17 cellular contexts compared by ENCODE assay signal in genomic region chr1:219917851-219918466, GRCh38. TPM values are rescaled to one million over a fixed set of nuclear protein-coding genes. Genes with fewer than 3 reads are reported as not detected.
A peak's percentile ranks its signal among the peaks of the same experiment; 100 is the strongest.
DNase-seq lines count a peak whose midpoint lies in the region; ATAC-seq, FAIRE-seq and TF ChIP-seq lines count a peak whose summit lies in the region.
"Had no signal": no experiment of that assay in that cellular context is flagged by ENCODE, and none has a peak within 500 bp of the region (broad histone marks: within the 10 kb centered on the region; RNA-seq: fewer than 3 reads in every experiment).

No MANE protein-coding gene starts in this region.

- TF ChIP-seq CTCF in astrocyte (IDR thresholded peaks at IDR 0.05; ENCODE audit: insufficient read depth, low read depth, low read length), result no peak
- TF ChIP-seq CTCF in tibial nerve (IDR thresholded peaks at IDR 0.05), result no peak

- peaks cover 2% of the 10 kb centered on the region for H3K36me3 Mint-ChIP-seq in astrocyte (ENCODE audit: low read depth, unreplicated experiment)

- no peak overlapping the region for H3K4me3 Mint-ChIP-seq in astrocyte (ENCODE audit: unreplicated experiment)
- H3K4me3 Mint-ChIP-seq: activated naive CD4-positive, alpha-beta T cell treated with anti-CD3 and anti-CD28 coated beads for 36 hours; effector memory CD8-positive, alpha-beta T cell; stimulated activated naive CD8-positive, alpha-beta T cell treated with anti-CD3 and anti-CD28 coated beads, Interleukin-15, Interleukin-2, amounts not matched to agents 100 ng/mL and 50 ng/mL, for 24 hours had no signal

- H3K27me3 Mint-ChIP-seq in astrocyte (ENCODE audit: low read depth, unreplicated experiment), result peaks cover 9% of the 10 kb centered on the region

- H3K36me3 ChIP-seq in astrocyte (ENCODE audit: insufficient read depth, low read length) (no peaks in the 10 kb centered on the region), tibial nerve (no peaks in the 10 kb centered on the region)

- H3K9ac ChIP-seq in astrocyte (ENCODE audit: low read length), result no peak overlapping the region

- no peaks in the 10 kb centered on the region for H3K79me2 ChIP-seq in astrocyte (ENCODE audit: insufficient read depth, low read length)

- peaks cover 4% of the 10 kb centered on the region for H3K4me1 Mint-ChIP-seq in astrocyte (ENCODE audit: low read depth, unreplicated experiment)

- DNase-seq in DMS53 treated with DMSO at 0.1 percent for 48 hours (lab: John Stamatoyannopoulos, UW; ENCODE audit: unreplicated experiment) (peak; percentile 34), LoVo (ENCODE audit: low spot score) (peak; percentile 87), astrocyte (ENCODE audit: low read depth) (peak; percentile 33), kidney tubule cell (ENCODE audit: low spot score) (peak; percentile 88), Ammon's horn (ENCODE audit: low spot score) (no peak), tibial nerve (ENCODE audit: low spot score in 2 of 2) (no peak), NCI-H146 treated with DMSO at 0.1 percent for 48 hours (lab: John Stamatoyannopoulos, UW; ENCODE audit: unreplicated experiment) (no peak)
- DNase-seq: activated naive CD4-positive, alpha-beta T cell treated with anti-CD3 and anti-CD28 coated beads for 36 hours; effector memory CD8-positive, alpha-beta T cell; glutamatergic neuron; kidney glomerular epithelial cell; NCI-H1092 treated with DMSO at 0.1 percent for 48 hours had no signal

- H3K4me1 ChIP-seq in astrocyte (ENCODE audit: insufficient read depth, low read length) (no peaks in the 10 kb centered on the region), tibial nerve (peaks cover 0 to 3% (median 0%) of the 10 kb centered on the region in 4 donors)

- H3K27me3 ChIP-seq in astrocyte (ENCODE audit: insufficient read depth, low read length) (peaks cover 2% of the 10 kb centered on the region), tibial nerve (no peaks in the 10 kb centered on the region)

- H2AFZ ChIP-seq in astrocyte (ENCODE audit: low read depth, low read length), result no peak overlapping the region

- H3K27ac Mint-ChIP-seq in astrocyte (ENCODE audit: unreplicated experiment), result no peak overlapping the region
- H3K27ac Mint-ChIP-seq: activated naive CD4-positive, alpha-beta T cell treated with anti-CD3 and anti-CD28 coated beads for 36 hours; effector memory CD8-positive, alpha-beta T cell; stimulated activated naive CD8-positive, alpha-beta T cell treated with anti-CD3 and anti-CD28 coated beads, Interleukin-15, Interleukin-2, amounts not matched to agents 100 ng/mL and 50 ng/mL, for 24 hours had no signal

- no peak overlapping the region for H3K27ac ChIP-seq in astrocyte (ENCODE audit: low read depth, low read length)
- no peak overlapping the region for H3K27ac ChIP-seq in tibial nerve

- WGBS in tibial nerve, 2 donors, result 90 to 91% methylated on average over 10 of the region's 10 CpGs

- ATAC-seq in GM21825 (IDR thresholded peaks at IDR 0.05; ENCODE audit: unreplicated experiment), result no peak
- ATAC-seq: effector memory CD8-positive, alpha-beta T cell had no signal

- no peak for TF ChIP-seq EP300 in tibial nerve (IDR thresholded peaks at IDR 0.05)

- no peaks in the 10 kb centered on the region for H3K9me3 Mint-ChIP-seq in astrocyte (ENCODE audit: unreplicated experiment)
- H3K9me3 Mint-ChIP-seq: activated naive CD4-positive, alpha-beta T cell treated with anti-CD3 and anti-CD28 coated beads for 36 hours; effector memory CD8-positive, alpha-beta T cell; stimulated activated naive CD8-positive, alpha-beta T cell treated with anti-CD3 and anti-CD28 coated beads, Interleukin-15, Interleukin-2, amounts not matched to agents 100 ng/mL and 50 ng/mL, for 24 hours had no signal

- no peak for FAIRE-seq in astrocyte (lab: Jason Lieb, UNC)
- FAIRE-seq: D721Med had no signal

- no peak for TF ChIP-seq POLR2A in tibial nerve (IDR thresholded peaks at IDR 0.05)

- H3K9me3 ChIP-seq in astrocyte (ENCODE audit: insufficient read depth, low read depth, low read length) (no peaks in the 10 kb centered on the region), tibial nerve (no peaks in the 10 kb centered on the region)

- H3K4me3 ChIP-seq in astrocyte (ENCODE audit: insufficient read depth, low read depth, low read length), result no peak overlapping the region
- no peak overlapping the region for H3K4me3 ChIP-seq in tibial nerve

- no peaks in the 10 kb centered on the region for H4K20me1 ChIP-seq in astrocyte (ENCODE audit: insufficient read depth, low read length)

- H3K4me2 ChIP-seq in astrocyte (ENCODE audit: low read length), result no peak overlapping the region

RNA-seq across cellular contexts. Expression of gene SLC30A10, which starts 10.4 kb away (rescaled TPM):
- total RNA-seq in astrocyte (not detected in 2 replicates), tibial nerve (1 to 10 TPM in 1 of 4 donors, under 1 TPM in 1, not detected in 2; 0.63 to 1.4 TPM)
- total RNA-seq: activated naive CD4-positive, alpha-beta T cell treated with anti-CD3 and anti-CD28 coated beads for 36 hours; cardiac septum; omental fat pad had no signal

Comparison
In these comparisons a context has a peak if more than half of its experiments do, and no peak if none do; other contexts are left out.
1. DNase-seq: peak in DMS53 treated with DMSO at 0.1 percent for 48 hours (single experiment), LoVo (single experiment), astrocyte (single experiment) and kidney tubule cell (single experiment); none in Ammon's horn (single experiment), tibial nerve (0 of 2) and NCI-H146 treated with DMSO at 0.1 percent for 48 hours (single experiment).